In the genomic region with DNA sequence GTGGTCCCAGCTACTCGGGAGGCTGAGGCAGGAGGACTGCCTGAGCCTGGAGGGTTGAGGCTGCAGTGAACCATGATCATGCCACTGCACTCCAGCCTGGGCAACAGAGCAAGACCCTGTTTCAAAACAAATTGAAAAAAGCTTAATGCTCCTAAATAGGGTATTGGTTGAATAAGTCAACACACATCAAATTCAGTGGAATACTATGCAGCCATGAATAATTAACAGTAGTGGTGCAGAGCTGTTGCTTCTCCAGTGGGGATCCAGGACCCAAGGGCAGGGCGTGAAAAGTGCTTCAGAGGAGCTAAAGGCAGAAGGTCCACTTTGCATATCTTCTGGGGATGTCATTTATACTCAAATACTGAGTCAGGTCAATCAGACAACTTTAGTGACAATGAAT, we compare ENCODE assay signal across 16 cellular contexts. TPM values are rescaled to one million over a fixed set of nuclear protein-coding genes. Genes with fewer than 3 reads are reported as not detected.
A peak's percentile ranks its signal among the peaks of the same experiment; 100 is the strongest.
DNase-seq lines count a peak whose midpoint lies in the region; ATAC-seq and TF ChIP-seq lines count a peak whose summit lies in the region.
"Had no signal": no experiment of that assay in that cellular context is flagged by ENCODE, and none has a peak within 500 bp of the region (broad histone marks: within the 10 kb centered on the region; RNA-seq: fewer than 3 reads in every experiment).

No MANE protein-coding gene starts in this region.

- H3K4me1 ChIP-seq in BLaER1: peaks cover 26% of the 10 kb centered on the region
- H3K4me1 ChIP-seq in PC-9 (replicated peaks; ENCODE audit: insufficient read depth): no peaks in the 10 kb centered on the region

- no TSS peak for BruUV-seq in PC-9 (replicated peaks; lab: Mats Ljungman, UMichigan)

- TF ChIP-seq CTCF in natural killer cell (IDR thresholded peaks at IDR 0.05) (no peak), PC-9 (conservative IDR thresholded peaks at IDR 0.05) (no peak)

- H3K4me3 ChIP-seq in BLaER1: no peak overlapping the region
- no peak overlapping the region for H3K4me3 ChIP-seq in PC-9

- H3K36me3 Mint-ChIP-seq in activated CD4-positive, alpha-beta T cell treated with anti-CD3 and anti-CD28 coated beads, Interleukin-2, amount 10 ng/mL, durations not matched to agents 24 days and 14 days (ENCODE audit: low read depth): peaks cover 6% of the 10 kb centered on the region
- H3K36me3 Mint-ChIP-seq in activated naive CD8-positive, alpha-beta T cell: peaks cover 2% of the 10 kb centered on the region
- no peaks in the 10 kb centered on the region for H3K36me3 Mint-ChIP-seq in natural killer cell

- peak overlapping the region; percentile 80 for H3K4me3 Mint-ChIP-seq in activated CD4-positive, alpha-beta T cell treated with anti-CD3 and anti-CD28 coated beads, Interleukin-2, amount 10 ng/mL, durations not matched to agents 24 days and 14 days
- H3K4me3 Mint-ChIP-seq in activated naive CD8-positive, alpha-beta T cell: peak overlapping the region; percentile 81
- H3K4me3 Mint-ChIP-seq in natural killer cell: peak overlapping the region; percentile 90
- H3K4me3 Mint-ChIP-seq: H9 had no signal

- H4K20me1 ChIP-seq in BLaER1: no peaks in the 10 kb centered on the region
- no peaks in the 10 kb centered on the region for H4K20me1 ChIP-seq in PC-9 (ENCODE audit: insufficient read depth)

- H3K9ac ChIP-seq in BLaER1: no peak overlapping the region

- peaks cover 49% of the 10 kb centered on the region for H3K4me1 Mint-ChIP-seq in activated CD4-positive, alpha-beta T cell treated with anti-CD3 and anti-CD28 coated beads, Interleukin-2, amount 10 ng/mL, durations not matched to agents 24 days and 14 days
- peaks cover 63% of the 10 kb centered on the region for H3K4me1 Mint-ChIP-seq in activated naive CD8-positive, alpha-beta T cell (ENCODE audit: low read depth)
- H3K4me1 Mint-ChIP-seq in natural killer cell: peaks cover 41 to 45% of the 10 kb centered on the region in 2 donors

- H3K27ac Mint-ChIP-seq in activated CD4-positive, alpha-beta T cell treated with anti-CD3 and anti-CD28 coated beads, Interleukin-2, amount 10 ng/mL, durations not matched to agents 24 days and 14 days: peak overlapping the region; percentile 94
- H3K27ac Mint-ChIP-seq in activated naive CD8-positive, alpha-beta T cell: peak overlapping the region; percentile 98
- H3K27ac Mint-ChIP-seq in natural killer cell: peak overlapping the region; percentile 91 to 92
- H3K27ac Mint-ChIP-seq: H9 had no signal

- ATAC-seq in natural killer cell: no peak
- no peak for ATAC-seq in GM21367 (IDR thresholded peaks at IDR 0.05; ENCODE audit: unreplicated experiment)
- ATAC-seq in GM18520 (IDR thresholded peaks at IDR 0.05; ENCODE audit: unreplicated experiment): no peak

- H3K27ac ChIP-seq in BLaER1 (no peak overlapping the region), PC-9 (no peak overlapping the region)
- H3K27ac ChIP-seq: C4-2B had no signal

- DNase-seq in activated CD4-positive, alpha-beta T cell treated with anti-CD3 and anti-CD28 coated beads, Interleukin-2, amount 10 ng/mL, durations not matched to agents 24 days and 14 days: no peak
- DNase-seq in activated CD4-positive, alpha-beta T cell treated with anti-CD3 and anti-CD28 coated beads for 48 hours: no peak
- DNase-seq in natural killer cell (no peak), PC-9 (no peak)
- DNase-seq: Caco-2, H9, Kasumi-1, NCI-H1105 treated with DMSO at 0.1 percent for 48 hours, NCI-H187, NCI-H774 had no signal

- H3K9me2 ChIP-seq in PC-9 (ENCODE audit: insufficient read depth): no peaks in the 10 kb centered on the region

- H3K36me3 ChIP-seq in BLaER1 (no peaks in the 10 kb centered on the region), PC-9 (ENCODE audit: low read depth) (no peaks in the 10 kb centered on the region)

- peaks cover 3% of the 10 kb centered on the region for H3K9me3 Mint-ChIP-seq in activated CD4-positive, alpha-beta T cell treated with anti-CD3 and anti-CD28 coated beads, Interleukin-2, amount 10 ng/mL, durations not matched to agents 24 days and 14 days
- no peaks in the 10 kb centered on the region for H3K9me3 Mint-ChIP-seq in activated naive CD8-positive, alpha-beta T cell (ENCODE audit: low read depth)
- no peaks in the 10 kb centered on the region for H3K9me3 Mint-ChIP-seq in natural killer cell

- no peaks in the 10 kb centered on the region for H3K27me3 ChIP-seq in BLaER1
- peaks cover 83% of the 10 kb centered on the region for H3K27me3 ChIP-seq in PC-9 (ENCODE audit: insufficient read depth, low read depth)

- peak overlapping the region; percentile 85; the same call in 1 of the 2 replicates for H3K4me2 ChIP-seq in BLaER1
- no peak overlapping the region for H3K4me2 ChIP-seq in PC-9

- POLR2A ChIA-PET in PC-9 (lab: Charles Lee; ENCODE audit: unreplicated experiment): no interaction called here

- no peak overlapping the region for H2AFZ ChIP-seq in PC-9

- intact Hi-C loops in activated CD4-positive, alpha-beta T cell treated with anti-CD3 and anti-CD28 coated beads, Interleukin-2, amount 10 ng/mL, durations not matched to agents 24 days and 14 days (cut with micrococcal nuclease): loop anchor here (1.0 to 2.0 kb wide), 3 partner anchors 8 to 39 kb away; a partner anchor contains a TSS
- intact Hi-C loops in natural killer cell (cut with micrococcal nuclease): no loop called here
- intact Hi-C loops in PC-9 (cut with micrococcal nuclease; ENCODE audit: unreplicated experiment): no loop called here

- no peaks in the 10 kb centered on the region for H3K79me2 ChIP-seq in PC-9 (ENCODE audit: low read depth)

- H3K9me3 ChIP-seq in BLaER1: no peaks in the 10 kb centered on the region
- no peaks in the 10 kb centered on the region for H3K9me3 ChIP-seq in PC-9 (ENCODE audit: insufficient read depth, low read depth)
- H3K9me3 ChIP-seq: Caco-2 had no signal

- CTCF ChIA-PET in PC-9 (lab: Charles Lee): interaction anchor here (0.6 kb wide), 2 partner anchors 19 to 334 kb away, joined by 3 to 17 read pairs; no protein-coding TSS in a partner anchor

- H3K27me3 Mint-ChIP-seq in activated CD4-positive, alpha-beta T cell treated with anti-CD3 and anti-CD28 coated beads, Interleukin-2, amount 10 ng/mL, durations not matched to agents 24 days and 14 days: peaks cover 20% of the 10 kb centered on the region
- no peaks in the 10 kb centered on the region for H3K27me3 Mint-ChIP-seq in activated naive CD8-positive, alpha-beta T cell
- H3K27me3 Mint-ChIP-seq in natural killer cell (ENCODE audit: low read depth in 2 of 2): peaks cover 11 to 25% of the 10 kb centered on the region in 2 donors

- no peaks in the 10 kb centered on the region for H3F3A ChIP-seq in PC-9 (ENCODE audit: insufficient read depth, low read depth)

RNA-seq across cellular contexts. Expression of a gene that starts 18.2 kb away (rescaled TPM):
- total RNA-seq in activated CD4-positive, alpha-beta T cell treated with anti-CD3 and anti-CD28 coated beads, Interleukin-2, amount 10 ng/mL, durations not matched to agents 24 days and 14 days: 0.09 and 0.16 TPM in 2 replicates
- total RNA-seq in natural killer cell: not detected
- total RNA-seq in PC-9 (2021): not detected in 2 replicates
- total RNA-seq: A172, Caco-2, H9 had no signal

RNA-seq across cellular contexts. Expression of a gene that starts 22.6 kb away (rescaled TPM):
- 2.3 and 3.5 TPM in 2 replicates for total RNA-seq in activated CD4-positive, alpha-beta T cell treated with anti-CD3 and anti-CD28 coated beads, Interleukin-2, amount 10 ng/mL, durations not matched to agents 24 days and 14 days
- total RNA-seq in natural killer cell (10 to 100 TPM in 1 of 3 donors, 1 to 10 TPM in 2; 1.7 to 28.9 (median 6.6) TPM), PC-9 (2021) (not detected in 2 replicates)
- total RNA-seq: A172, Caco-2, H9 had no signal

RNA-seq across cellular contexts. Expression of a gene that starts 38.3 kb away (rescaled TPM):
- total RNA-seq in activated CD4-positive, alpha-beta T cell treated with anti-CD3 and anti-CD28 coated beads, Interleukin-2, amount 10 ng/mL, durations not matched to agents 24 days and 14 days: not detected in 2 replicates
- total RNA-seq in natural killer cell (not detected), PC-9 (2021) (not detected in 2 replicates)
- total RNA-seq: A172, Caco-2, H9 had no signal

RNA-seq across cellular contexts. Expression of a gene that starts 49.7 kb away (rescaled TPM):
- total RNA-seq in activated CD4-positive, alpha-beta T cell treated with anti-CD3 and anti-CD28 coated beads, Interleukin-2, amount 10 ng/mL, durations not matched to agents 24 days and 14 days: 0.16 and 0.24 TPM in 2 replicates
- total RNA-seq in natural killer cell (1 to 10 TPM; 1.4 to 3.6 (median 1.7) TPM), PC-9 (2021) (0.48 and 0.90 TPM in 2 replicates)
- total RNA-seq: A172, Caco-2 had no signal

RNA-seq across cellular contexts. Expression of a gene that starts 52.3 kb away (rescaled TPM):
- 0.24 TPM in 1 of 2 replicates, not detected in the other for total RNA-seq in activated CD4-positive, alpha-beta T cell treated with anti-CD3 and anti-CD28 coated beads, Interleukin-2, amount 10 ng/mL, durations not matched to agents 24 days and 14 days
- total RNA-seq in natural killer cell (10 to 100 TPM in 1 of 3 donors, 1 to 10 TPM in 2; 5.9 to 10.3 (median 8.5) TPM), PC-9 (2021) (not detected in 2 replicates)
- total RNA-seq: A172, Caco-2, H9 had no signal
